In genomic region chr12:90510948-90511347, GRCh38 we compare ENCODE assay signal across 19 cellular contexts.
A peak's percentile ranks its signal among the peaks of the same experiment; 100 is the strongest.
DNase-seq lines count a peak whose midpoint lies in the region; ATAC-seq, FAIRE-seq and TF ChIP-seq lines count a peak whose summit lies in the region.
"Had no signal": no experiment of that assay in that cellular context is flagged by ENCODE, and none has a peak within 500 bp of the region (broad histone marks: within the 10 kb centered on the region; RNA-seq: fewer than 3 reads in every experiment).

No MANE protein-coding gene starts in this region.

- H3K27me3 Mint-ChIP-seq in activated naive CD8-positive, alpha-beta T cell treated with anti-CD3 and anti-CD28 coated beads, Interleukin-2, amount 10 ng/mL, durations not matched to agents 7 days and 5 days, result peaks cover 7% of the 10 kb centered on the region
- H3K27me3 Mint-ChIP-seq in activated naive CD8-positive, alpha-beta T cell treated with anti-CD3 and anti-CD28 coated beads for 36 hours, result peaks cover 11% of the 10 kb centered on the region
- H3K27me3 Mint-ChIP-seq: stimulated activated memory B cell treated with anti-CD40 and anti-IgM and Interleukin-4, amounts not matched to agents 10 μg/mL and 1 μg/mL and 100 μg/mL, for 72 hours had no signal

- H3K9me3 ChIP-seq in fibroblast of lung (ENCODE audit: control insufficient read depth, insufficient read depth, low read depth, low read length), result no peaks in the 10 kb centered on the region
- H3K9me3 ChIP-seq: adrenal gland, upper lobe of right lung had no signal

- H3K4me1 Mint-ChIP-seq in activated naive CD8-positive, alpha-beta T cell treated with anti-CD3 and anti-CD28 coated beads, Interleukin-2, amount 10 ng/mL, durations not matched to agents 7 days and 5 days, result peaks cover 15% of the 10 kb centered on the region
- H3K4me1 Mint-ChIP-seq in activated naive CD8-positive, alpha-beta T cell treated with anti-CD3 and anti-CD28 coated beads for 36 hours, result peaks cover 6% of the 10 kb centered on the region
- no peaks in the 10 kb centered on the region for H3K4me1 Mint-ChIP-seq in stimulated activated effector memory CD8-positive, alpha-beta T cell treated with anti-CD3 and anti-CD28 coated beads, Interleukin-12 subunit alpha, Interleukin-12 subunit beta, amount 100 ng/mL, for 72 hours

- H3K4me2 ChIP-seq in fibroblast of lung (ENCODE audit: extremely low read depth, insufficient read depth, low read length), result no peak overlapping the region

- no peak for FAIRE-seq in GM12892 (lab: Jason Lieb, UNC)

- no peak overlapping the region for H3K4me3 Mint-ChIP-seq in activated naive CD8-positive, alpha-beta T cell treated with anti-CD3 and anti-CD28 coated beads, Interleukin-2, amount 10 ng/mL, durations not matched to agents 7 days and 5 days
- H3K4me3 Mint-ChIP-seq in activated naive CD8-positive, alpha-beta T cell treated with anti-CD3 and anti-CD28 coated beads for 36 hours, result no peak overlapping the region
- no peak overlapping the region for H3K4me3 Mint-ChIP-seq in stimulated activated effector memory CD8-positive, alpha-beta T cell treated with anti-CD3 and anti-CD28 coated beads, Interleukin-12 subunit alpha, Interleukin-12 subunit beta, amount 100 ng/mL, for 72 hours
- H3K4me3 Mint-ChIP-seq: stimulated activated memory B cell treated with anti-CD40 and anti-IgM and Interleukin-4, amounts not matched to agents 10 μg/mL and 1 μg/mL and 100 μg/mL, for 72 hours had no signal

- POLR2A ChIA-PET in activated naive CD8-positive, alpha-beta T cell treated with anti-CD3 and anti-CD28 coated beads, Interleukin-2, amount 10 ng/mL, durations not matched to agents 7 days and 5 days (lab: Charles Lee), result no interaction called here

- no peaks in the 10 kb centered on the region for H3K36me3 ChIP-seq in fibroblast of lung (ENCODE audit: control insufficient read depth, insufficient read depth, low read length)
- H3K36me3 ChIP-seq: adrenal gland, upper lobe of right lung had no signal

- peak overlapping the region; percentile 13 for H2AFZ ChIP-seq in fibroblast of lung (ENCODE audit: low read length)

- no peaks in the 10 kb centered on the region for H3K79me2 ChIP-seq in fibroblast of lung (ENCODE audit: control insufficient read depth, insufficient read depth, low read length)

- H3K27me3 ChIP-seq in fibroblast of lung (ENCODE audit: control insufficient read depth, insufficient read depth, low read length), result no peaks in the 10 kb centered on the region
- H3K27me3 ChIP-seq: adrenal gland, upper lobe of right lung had no signal

- DNase-seq in activated naive CD8-positive, alpha-beta T cell treated with anti-CD3 and anti-CD28 coated beads, Interleukin-2, amount 10 ng/mL, durations not matched to agents 7 days and 5 days, result no peak
- no peak for DNase-seq in activated naive CD8-positive, alpha-beta T cell treated with anti-CD3 and anti-CD28 coated beads for 36 hours
- DNase-seq in RPMI7951 (ENCODE audit: low read depth), result peak; percentile 29
- peak; percentile 65 to 78 for DNase-seq in fibroblast of lung (ENCODE audit: low read depth in 2 of 2)
- no peak for DNase-seq in stimulated activated effector memory CD8-positive, alpha-beta T cell treated with anti-CD3 and anti-CD28 coated beads, Interleukin-12 subunit alpha, Interleukin-12 subunit beta, amount 100 ng/mL, for 72 hours (ENCODE audit: low spot score in 2 of 2)
- no peak for DNase-seq in GM12892 (ENCODE audit: insufficient read length)
- DNase-seq in NCI-H1694 (lab: John Stamatoyannopoulos, UW), result no peak
- DNase-seq: activated CD4-positive, alpha-beta T cell treated with anti-CD3 and anti-CD28 coated beads, Interleukin-2, amount 50 U/mL, for 4 hours; adrenal gland; cortex of kidney; erythroblast; GF-D8; NCI-H1417 treated with DMSO at 0.1 percent for 48 hours; occipital lobe; upper lobe of right lung had no signal

- H3K36me3 Mint-ChIP-seq in activated naive CD8-positive, alpha-beta T cell treated with anti-CD3 and anti-CD28 coated beads, Interleukin-2, amount 10 ng/mL, durations not matched to agents 7 days and 5 days, result no peaks in the 10 kb centered on the region
- no peaks in the 10 kb centered on the region for H3K36me3 Mint-ChIP-seq in activated naive CD8-positive, alpha-beta T cell treated with anti-CD3 and anti-CD28 coated beads for 36 hours
- H3K36me3 Mint-ChIP-seq in stimulated activated effector memory CD8-positive, alpha-beta T cell treated with anti-CD3 and anti-CD28 coated beads, Interleukin-12 subunit alpha, Interleukin-12 subunit beta, amount 100 ng/mL, for 72 hours, result no peaks in the 10 kb centered on the region
- H3K36me3 Mint-ChIP-seq: stimulated activated memory B cell treated with anti-CD40 and anti-IgM and Interleukin-4, amounts not matched to agents 10 μg/mL and 1 μg/mL and 100 μg/mL, for 72 hours had no signal

- peak; percentile 60 for ATAC-seq in activated naive CD8-positive, alpha-beta T cell treated with anti-CD3 and anti-CD28 coated beads, Interleukin-2, amount 10 ng/mL, durations not matched to agents 7 days and 5 days (ENCODE audit: low read depth)
- peak; percentile 32 for ATAC-seq in stimulated activated effector memory CD8-positive, alpha-beta T cell treated with anti-CD3 and anti-CD28 coated beads, Interleukin-12 subunit alpha, Interleukin-12 subunit beta, amount 100 ng/mL, for 72 hours
- ATAC-seq in HG03175 (IDR thresholded peaks at IDR 0.05; ENCODE audit: unreplicated experiment), result no peak
- ATAC-seq: stimulated activated memory B cell treated with anti-CD40 and anti-IgM and Interleukin-4, amounts not matched to agents 10 μg/mL and 1 μg/mL and 100 μg/mL, for 72 hours; upper lobe of right lung had no signal

- peaks cover 9% of the 10 kb centered on the region for H3K9me3 Mint-ChIP-seq in activated naive CD8-positive, alpha-beta T cell treated with anti-CD3 and anti-CD28 coated beads, Interleukin-2, amount 10 ng/mL, durations not matched to agents 7 days and 5 days
- H3K9me3 Mint-ChIP-seq in activated naive CD8-positive, alpha-beta T cell treated with anti-CD3 and anti-CD28 coated beads for 36 hours, result no peaks in the 10 kb centered on the region
- H3K9me3 Mint-ChIP-seq in stimulated activated effector memory CD8-positive, alpha-beta T cell treated with anti-CD3 and anti-CD28 coated beads, Interleukin-12 subunit alpha, Interleukin-12 subunit beta, amount 100 ng/mL, for 72 hours, result no peaks in the 10 kb centered on the region
- H3K9me3 Mint-ChIP-seq: stimulated activated memory B cell treated with anti-CD40 and anti-IgM and Interleukin-4, amounts not matched to agents 10 μg/mL and 1 μg/mL and 100 μg/mL, for 72 hours had no signal

- no peak overlapping the region for H3K9ac ChIP-seq in fibroblast of lung (ENCODE audit: insufficient read depth, low read length)

- no peaks in the 10 kb centered on the region for H4K20me1 ChIP-seq in fibroblast of lung (ENCODE audit: control insufficient read depth, extremely low read depth, insufficient read depth, low read length)

- peaks cover 6% of the 10 kb centered on the region for H3K4me1 ChIP-seq in fibroblast of lung (ENCODE audit: control insufficient read depth, extremely low read depth, insufficient read depth, low read length)
- H3K4me1 ChIP-seq: adrenal gland had no signal

- H3K4me3 ChIP-seq in fibroblast of lung (replicated peaks in 1 of 4; ENCODE audit: control extremely low read depth in 1 of 4, insufficient read depth in 1 of 4, low read depth in 3 of 4, low read length in 4 of 4), result no peak overlapping the region
- H3K4me3 ChIP-seq: adrenal gland, SK-N-MC, upper lobe of right lung had no signal

- no peak for TF ChIP-seq POLR2A in GM12892 (IDR thresholded peaks at IDR 0.05; ENCODE audit: low read depth, low read length)

- no peak overlapping the region for H3K27ac ChIP-seq in fibroblast of lung (ENCODE audit: insufficient read depth, low read length)
- H3K27ac ChIP-seq: adrenal gland, HL-60, SK-N-MC, upper lobe of right lung had no signal

- no peak overlapping the region for H3K27ac Mint-ChIP-seq in activated naive CD8-positive, alpha-beta T cell treated with anti-CD3 and anti-CD28 coated beads, Interleukin-2, amount 10 ng/mL, durations not matched to agents 7 days and 5 days
- H3K27ac Mint-ChIP-seq in activated naive CD8-positive, alpha-beta T cell treated with anti-CD3 and anti-CD28 coated beads for 36 hours, result no peak overlapping the region
- no peak overlapping the region for H3K27ac Mint-ChIP-seq in stimulated activated effector memory CD8-positive, alpha-beta T cell treated with anti-CD3 and anti-CD28 coated beads, Interleukin-12 subunit alpha, Interleukin-12 subunit beta, amount 100 ng/mL, for 72 hours
- H3K27ac Mint-ChIP-seq: stimulated activated memory B cell treated with anti-CD40 and anti-IgM and Interleukin-4, amounts not matched to agents 10 μg/mL and 1 μg/mL and 100 μg/mL, for 72 hours had no signal

- TF ChIP-seq CTCF in fibroblast of lung (conservative IDR thresholded peaks at IDR 0.05 in 1 of 2, IDR thresholded peaks at IDR 0.05 in 1 of 2; ENCODE audit: low read depth in 1 of 2, low read length in 2 of 2), result no peak

Comparison
In these comparisons a context has a peak if more than half of its experiments do, and no peak if none do; other contexts are left out.
1. DNase-seq: peak in RPMI7951 (single experiment) and fibroblast of lung (2 of 2); none in activated naive CD8-positive, alpha-beta T cell treated with anti-CD3 and anti-CD28 coated beads, Interleukin-2, amount 10 ng/mL, durations not matched to agents 7 days and 5 days (single experiment), activated naive CD8-positive, alpha-beta T cell treated with anti-CD3 and anti-CD28 coated beads for 36 hours (single experiment), stimulated activated effector memory CD8-positive, alpha-beta T cell treated with anti-CD3 and anti-CD28 coated beads, Interleukin-12 subunit alpha, Interleukin-12 subunit beta, amount 100 ng/mL, for 72 hours (0 of 2), GM12892 (single experiment) and NCI-H1694 (single experiment).